ENCODE assay signal across 9 cellular contexts in genomic region chr10:80497187-80498038, GRCh38. TPM values are rescaled to one million over a fixed set of nuclear protein-coding genes. Genes with fewer than 3 reads are reported as not detected.
A peak's percentile ranks its signal among the peaks of the same experiment; 100 is the strongest.
DNase-seq lines count a peak whose midpoint lies in the region; ATAC-seq, FAIRE-seq and TF ChIP-seq lines count a peak whose summit lies in the region.
"Had no signal": no experiment of that assay in that cellular context is flagged by ENCODE, and none has a peak within 500 bp of the region (broad histone marks: within the 10 kb centered on the region; RNA-seq: fewer than 3 reads in every experiment).

No MANE protein-coding gene starts in this region.

- no peaks in the 10 kb centered on the region for H3K9me2 ChIP-seq in MM.1S (replicated peaks; ENCODE audit: insufficient read depth, low read length)

- H3F3A ChIP-seq in MM.1S (ENCODE audit: insufficient read depth, low read length), result no peaks in the 10 kb centered on the region

- H3K79me2 ChIP-seq in HepG2 (ENCODE audit: insufficient read depth, low read length), result peaks cover 81% of the 10 kb centered on the region
- H3K79me2 ChIP-seq in MM.1S (ENCODE audit: low read length), result no peaks in the 10 kb centered on the region

- peaks cover 100% of the 10 kb centered on the region for H3K4me1 ChIP-seq in HepG2 (ENCODE audit: insufficient read depth, low read length)
- peaks cover 5 to 77% (median 56%) of the 10 kb centered on the region in 4 donors for H3K4me1 ChIP-seq in tibial artery
- no peaks in the 10 kb centered on the region for H3K4me1 ChIP-seq in MM.1S (ENCODE audit: low read length)

- intact Hi-C loops in activated CD4-positive, alpha-beta T cell treated with anti-CD3 and anti-CD28 coated beads for 36 hours (cut with DNase I, micrococcal nuclease), result loop anchor here in 1 of 2 experiments (2.0 kb wide), 1 partner anchor 13 kb away; no protein-coding TSS in a partner anchor
- intact Hi-C loops in MCF 10A (cut with micrococcal nuclease), result loop anchor here (1.0 kb wide), 1 partner anchor 25 kb away; no protein-coding TSS in a partner anchor
- intact Hi-C loops in HepG2 (cut with micrococcal nuclease; ENCODE audit: unreplicated experiment), result loop anchor here (2.0 kb wide), 1 partner anchor 33 kb away; no protein-coding TSS in a partner anchor
- intact Hi-C loops in tibial artery (cut with DNase I; ENCODE audit: low total_unique reads), result no loop called here

- H3K9me3 ChIP-seq in HepG2 (ENCODE audit: low read length) (no peaks in the 10 kb centered on the region), tibial artery (no peaks in the 10 kb centered on the region), MM.1S (replicated peaks; ENCODE audit: insufficient read depth, low read length) (no peaks in the 10 kb centered on the region)

- peaks cover 9% of the 10 kb centered on the region for H3K9me3 Mint-ChIP-seq in activated CD4-positive, alpha-beta T cell treated with anti-CD3 and anti-CD28 coated beads for 36 hours (ENCODE audit: low read depth)
- H3K9me3 Mint-ChIP-seq in MCF 10A (ENCODE audit: unreplicated experiment), result no peaks in the 10 kb centered on the region

- H3K4me3 Mint-ChIP-seq in activated CD4-positive, alpha-beta T cell treated with anti-CD3 and anti-CD28 coated beads for 36 hours, result peak overlapping the region; percentile 23
- H3K4me3 Mint-ChIP-seq in MCF 10A (ENCODE audit: unreplicated experiment), result peak overlapping the region; percentile 45

- no TSS peak for BruUV-seq in MCF 10A (replicated peaks; lab: Mats Ljungman, UMichigan)
- BruUV-seq in HepG2 (replicated peaks; lab: Mats Ljungman, UMichigan), result no TSS peak

- peaks cover 48% of the 10 kb centered on the region for H3K36me3 Mint-ChIP-seq in activated CD4-positive, alpha-beta T cell treated with anti-CD3 and anti-CD28 coated beads for 36 hours (ENCODE audit: low read depth)
- H3K36me3 Mint-ChIP-seq in MCF 10A (ENCODE audit: insufficient read depth, unreplicated experiment), result peaks cover 24% of the 10 kb centered on the region

- POLR2A ChIA-PET in activated CD4-positive, alpha-beta T cell treated with anti-CD3 and anti-CD28 coated beads for 36 hours (lab: Charles Lee), result interaction anchor here (1.8 kb wide), 1 partner anchor 41 kb away, joined by 7 read pairs; no protein-coding TSS in a partner anchor
- POLR2A ChIA-PET in MCF 10A (lab: Yijun Ruan, JAX), result interaction anchor here (0.7 to 11.3 kb wide), 7 partner anchors 8 to 86 kb away, joined by 3 to 225 read pairs (median 9); partner anchors contain the start of gene TSPAN14
- POLR2A ChIA-PET in HepG2 (lab: Yijun Ruan, JAX), result interaction anchor here (1.4 to 3.2 kb wide), 6 partner anchors 8 to 208 kb away, joined by 4 to 30 read pairs (median 7); partner anchors contain the start of genes MAT1A and PRXL2A

- H3K4me3 ChIP-seq in HepG2 (replicated peaks in 1 of 3; ENCODE audit: insufficient read depth in 1 of 3, low read depth in 2 of 3, low read length in 3 of 3) (no peak overlapping the region; a peak in 1 of 6 replicates), tibial artery (no peak overlapping the region), MM.1S (ENCODE audit: low read length) (no peak overlapping the region)

- in situ Hi-C loops in HepG2 (cut with HindIII; ENCODE audit: extremely low pct_ligation_motif_present, low pct_unique_long_range_greater_than_20kb), result no loop called here

- no peak for FAIRE-seq in HepG2 (lab: Jason Lieb, UNC)

- 79% methylated on average over 4 of the region's 7 CpGs for WGBS in HepG2 (ENCODE audit: low lambda C conversion rate)

- peaks cover 100% of the 10 kb centered on the region for H3K4me1 Mint-ChIP-seq in activated CD4-positive, alpha-beta T cell treated with anti-CD3 and anti-CD28 coated beads for 36 hours
- peaks cover 78% of the 10 kb centered on the region for H3K4me1 Mint-ChIP-seq in MCF 10A (ENCODE audit: insufficient read depth, unreplicated experiment)

- TF ChIP-seq CTCF in MCF 10A (IDR thresholded peaks at IDR 0.05; ENCODE audit: unreplicated experiment) (no peak), HepG2 (CRISPR knock-in tag; IDR thresholded peaks at IDR 0.05) (no peak), tibial artery (IDR thresholded peaks at IDR 0.05) (no peak), MM.1S (IDR thresholded peaks at IDR 0.05; ENCODE audit: low read length) (no peak)

- no peaks in the 10 kb centered on the region for H3K27me3 ChIP-seq in HepG2 (ENCODE audit: control insufficient read depth in 1 of 2, insufficient read depth in 2 of 2, low read length in 2 of 2)
- H3K27me3 ChIP-seq in tibial artery, result no peaks in the 10 kb centered on the region
- no peaks in the 10 kb centered on the region for H3K27me3 ChIP-seq in MM.1S (replicated peaks; ENCODE audit: insufficient read depth, low read length)

- H3K27ac ChIP-seq in HepG2 (ENCODE audit: extremely low read length, insufficient read depth, low read length) (peak overlapping the region; percentile 90), tibial artery (peak overlapping the region; percentile 4 to 62), MM.1S (ENCODE audit: low read length) (no peak overlapping the region)

- no peaks in the 10 kb centered on the region for H3K27me3 Mint-ChIP-seq in activated CD4-positive, alpha-beta T cell treated with anti-CD3 and anti-CD28 coated beads for 36 hours
- H3K27me3 Mint-ChIP-seq in MCF 10A (ENCODE audit: insufficient read depth, unreplicated experiment), result no peaks in the 10 kb centered on the region

- H3K4me2 ChIP-seq in HepG2 (ENCODE audit: low read depth, low read length), result peak overlapping the region; percentile 85
- no peak overlapping the region for H3K4me2 ChIP-seq in MM.1S (ENCODE audit: low read depth, low read length)

- CTCF ChIA-PET in activated CD4-positive, alpha-beta T cell treated with anti-CD3 and anti-CD28 coated beads for 36 hours (lab: Charles Lee), result interaction anchor here (0.7 to 16.9 kb wide), 6 partner anchors 8 to 187 kb away, joined by 3 to 372 read pairs (median 69); partner anchors contain the start of gene TSPAN14
- CTCF ChIA-PET in MCF 10A (lab: Yijun Ruan, JAX), result interaction anchor here (1.2 to 21.4 kb wide), 5 partner anchors 8 to 115 kb away, joined by 4 to 923 read pairs (median 7); partner anchors contain the start of gene TSPAN14
- CTCF ChIA-PET in HepG2 (lab: Yijun Ruan, JAX; ENCODE audit: low intra/inter-chr PET ratio, low total read pairs), result no interaction called here

- H3K27ac Mint-ChIP-seq in activated CD4-positive, alpha-beta T cell treated with anti-CD3 and anti-CD28 coated beads for 36 hours, result peak overlapping the region; percentile 98
- peak overlapping the region; percentile 37 for H3K27ac Mint-ChIP-seq in MCF 10A (ENCODE audit: low read depth, unreplicated experiment)

- TF ChIP-seq RAD21 in HepG2 (CRISPR knock-in tag; IDR thresholded peaks at IDR 0.05), result no peak

- H3K36me3 ChIP-seq in HepG2 (replicated peaks in 1 of 2; ENCODE audit: control insufficient read depth in 1 of 2, insufficient read depth in 2 of 2, low read length in 2 of 2), result peaks cover 5 to 17% of the 10 kb centered on the region in 2 experiments; a peak in 4 of 5 replicates
- no peaks in the 10 kb centered on the region for H3K36me3 ChIP-seq in tibial artery
- no peaks in the 10 kb centered on the region; the same call in 1 of the 2 replicates for H3K36me3 ChIP-seq in MM.1S (replicated peaks; ENCODE audit: insufficient read depth, low read length)

- no peaks in the 10 kb centered on the region for H4K20me1 ChIP-seq in HepG2 (ENCODE audit: insufficient read depth, low read length)
- H4K20me1 ChIP-seq in MM.1S (ENCODE audit: insufficient read depth, low read length), result no peaks in the 10 kb centered on the region

- TF ChIP-seq POLR2A in HepG2 (IDR thresholded peaks at IDR 0.05; ENCODE audit: insufficient read depth in 1 of 2, low read depth in 2 of 2, low read length in 2 of 2), result 0 out of 4 replicates have a peak, but pooled peaks of 1 of the 2 experiments have one; percentile 27

- ATAC-seq in activated CD4-positive, alpha-beta T cell treated with anti-CD3 and anti-CD28 coated beads for 36 hours, result peak; percentile 6
- ATAC-seq in HepG2, result 0 out of 3 replicates have a peak, but pooled peaks have one; percentile 2

- H2AFZ ChIP-seq in HepG2 (ENCODE audit: low read length), result no peak overlapping the region
- no peak overlapping the region for H2AFZ ChIP-seq in MM.1S (ENCODE audit: low read length)

- H3K9ac ChIP-seq in HepG2 (ENCODE audit: insufficient read depth, low read depth, low read length), result peak overlapping the region; percentile 25; the same call in 1 of the 2 replicates
- H3K9ac ChIP-seq in MM.1S (ENCODE audit: low read length), result no peak overlapping the region

- no peak for TF ChIP-seq EP300 in HepG2 (IDR thresholded peaks at IDR 0.05; ENCODE audit: low read depth in 2 of 2, low read length in 2 of 2)
- no peak for TF ChIP-seq EP300 in HepG2 (CRISPR knock-in tag; IDR thresholded peaks at IDR 0.05; ENCODE audit: borderline replicate concordance)

- peak; percentile 26 for DNase-seq in activated CD4-positive, alpha-beta T cell treated with anti-CD3 and anti-CD28 coated beads for 36 hours
- no peak for DNase-seq in activated CD4-positive, alpha-beta T cell treated with anti-CD3 and anti-CD28 coated beads, Interleukin-2, amount 50 U/mL, for 4 hours
- DNase-seq in MCF 10A (ENCODE audit: unreplicated experiment) (peak; percentile 90), HepG2 (ENCODE audit: low spot score) (no peak), tibial artery (peak; percentile 65 to 74), MM.1S (no peak), NAMALWA (ENCODE audit: low spot score) (no peak)
- no peak for DNase-seq in activated CD4-positive, alpha-beta T cell treated with anti-CD3 and anti-CD28 coated beads for 4 hours
- DNase-seq: nucleus accumbens had no signal

RNA-seq across cellular contexts. Expression of gene SH2D4B, which starts 40.3 kb away (rescaled TPM):
- under 1 TPM in 1 of 2 experiments, not detected in 1; 0.11 TPM for total RNA-seq in activated CD4-positive, alpha-beta T cell treated with anti-CD3 and anti-CD28 coated beads for 36 hours
- total RNA-seq in MCF 10A (2022) (not detected in 2 replicates), HepG2 (2016; rRNA removed; fragmentation: Illumina TruSeq; extraction: Trizol) (not detected in 2 replicates)
- 0.09 TPM in 1 of 2 replicates, not detected in the other for total RNA-seq in HepG2 (2016; cell fraction: cytosol; rRNA removed; fragmentation: Illumina TruSeq; extraction: Trizol; ENCODE audit: low read depth)
- not detected in 2 replicates for total RNA-seq in HepG2 (2016; cell fraction: insoluble cytoplasmic fraction; rRNA removed; fragmentation: Illumina TruSeq; extraction: Trizol)
- total RNA-seq in HepG2 (2016; cell fraction: membrane; rRNA removed; fragmentation: Illumina TruSeq; extraction: Trizol), result not detected in 2 replicates
- total RNA-seq in HepG2 (2016; cell fraction: nucleus; rRNA removed; fragmentation: Illumina TruSeq; extraction: Trizol), result 0.09 TPM in 1 of 2 replicates, not detected in the other
- polyA plus RNA-seq in HepG2 (2011; rRNA removed), result not detected in 2 replicates
- not detected in 2 replicates for polyA plus RNA-seq in HepG2 (2011; cell fraction: cytosol; rRNA removed)
- polyA plus RNA-seq in HepG2 (2011; cell fraction: nucleus; rRNA removed), result 0.03 TPM in 1 of 2 replicates, not detected in the other
- polyA plus RNA-seq in HepG2 (2012), result not detected in 2 replicates
- not detected in 2 replicates for polyA plus RNA-seq in HepG2 (2016; cell fraction: cytosol; fragmentation: Illumina TruSeq; extraction: Trizol; ENCODE audit: low read depth)
- not detected in 2 replicates for polyA plus RNA-seq in HepG2 (2016; cell fraction: insoluble cytoplasmic fraction; fragmentation: Illumina TruSeq; extraction: Trizol; ENCODE audit: low read depth)
- not detected in 2 replicates for polyA plus RNA-seq in HepG2 (2016; cell fraction: membrane; fragmentation: Illumina TruSeq; extraction: Trizol; ENCODE audit: low read depth)
- not detected in 2 replicates for polyA plus RNA-seq in HepG2 (2016; cell fraction: nucleus; fragmentation: Illumina TruSeq; extraction: Trizol; ENCODE audit: insufficient read depth, low read depth)
- polyA minus RNA-seq in HepG2 (2011; rRNA and poly(A)+ RNA removed; ENCODE audit: low replicate concordance), result 0.04 and 0.12 TPM in 2 replicates
- polyA minus RNA-seq in HepG2 (2011; cell fraction: cytosol; rRNA and poly(A)+ RNA removed), result not detected in 2 replicates
- not detected in 2 replicates for polyA minus RNA-seq in HepG2 (2011; cell fraction: nucleus; rRNA and poly(A)+ RNA removed)

RNA-seq across cellular contexts. Expression of gene TSPAN14, which starts 43.3 kb away (rescaled TPM):
- 10 to 100 TPM; 37.6 to 43.8 TPM for total RNA-seq in activated CD4-positive, alpha-beta T cell treated with anti-CD3 and anti-CD28 coated beads for 36 hours
- total RNA-seq in MCF 10A (2022) (46.9 and 53.7 TPM in 2 replicates), HepG2 (2016; rRNA removed; fragmentation: Illumina TruSeq; extraction: Trizol) (17.4 and 24.1 TPM in 2 replicates)
- 5.0 and 6.4 TPM in 2 replicates for total RNA-seq in HepG2 (2016; cell fraction: cytosol; rRNA removed; fragmentation: Illumina TruSeq; extraction: Trizol; ENCODE audit: low read depth)
- 16.0 and 24.8 TPM in 2 replicates for total RNA-seq in HepG2 (2016; cell fraction: insoluble cytoplasmic fraction; rRNA removed; fragmentation: Illumina TruSeq; extraction: Trizol)
- total RNA-seq in HepG2 (2016; cell fraction: membrane; rRNA removed; fragmentation: Illumina TruSeq; extraction: Trizol), result 15.7 and 18.1 TPM in 2 replicates
- 28.9 and 38.5 TPM in 2 replicates for total RNA-seq in HepG2 (2016; cell fraction: nucleus; rRNA removed; fragmentation: Illumina TruSeq; extraction: Trizol)
- polyA plus RNA-seq in HepG2 (2011; rRNA removed), result 73.8 and 80.6 TPM in 2 replicates
- 66.9 and 68.7 TPM in 2 replicates for polyA plus RNA-seq in HepG2 (2011; cell fraction: cytosol; rRNA removed)
- polyA plus RNA-seq in HepG2 (2011; cell fraction: nucleus; rRNA removed), result 64.3 and 75.0 TPM in 2 replicates
- polyA plus RNA-seq in HepG2 (2012), result 36.4 and 39.6 TPM in 2 replicates
- 6.7 and 7.8 TPM in 2 replicates for polyA plus RNA-seq in HepG2 (2016; cell fraction: cytosol; fragmentation: Illumina TruSeq; extraction: Trizol; ENCODE audit: low read depth)
- polyA plus RNA-seq in HepG2 (2016; cell fraction: insoluble cytoplasmic fraction; fragmentation: Illumina TruSeq; extraction: Trizol; ENCODE audit: low read depth), result 19.6 and 25.9 TPM in 2 replicates
- 15.4 and 16.2 TPM in 2 replicates for polyA plus RNA-seq in HepG2 (2016; cell fraction: membrane; fragmentation: Illumina TruSeq; extraction: Trizol; ENCODE audit: low read depth)
- 59.1 and 62.2 TPM in 2 replicates for polyA plus RNA-seq in HepG2 (2016; cell fraction: nucleus; fragmentation: Illumina TruSeq; extraction: Trizol; ENCODE audit: insufficient read depth, low read depth)
- polyA minus RNA-seq in HepG2 (2011; rRNA and poly(A)+ RNA removed; ENCODE audit: low replicate concordance), result 22.0 and 139 TPM in 2 replicates
- polyA minus RNA-seq in HepG2 (2011; cell fraction: cytosol; rRNA and poly(A)+ RNA removed), result 48.1 and 54.0 TPM in 2 replicates
- polyA minus RNA-seq in HepG2 (2011; cell fraction: nucleus; rRNA and poly(A)+ RNA removed), result 39.9 and 48.0 TPM in 2 replicates

Comparison
In these comparisons a context has a peak if more than half of its experiments do, and no peak if none do; other contexts are left out.
1. DNase-seq: peak in activated CD4-positive, alpha-beta T cell treated with anti-CD3 and anti-CD28 coated beads for 36 hours (single experiment), MCF 10A (single experiment) and tibial artery (2 of 2); none in activated CD4-positive, alpha-beta T cell treated with anti-CD3 and anti-CD28 coated beads, Interleukin-2, amount 50 U/mL, for 4 hours (0 of 2), HepG2 (single experiment), MM.1S (single experiment), NAMALWA (single experiment) and activated CD4-positive, alpha-beta T cell treated with anti-CD3 and anti-CD28 coated beads for 4 hours (0 of 2).